10 cellular contexts compared by ENCODE assay signal in the genomic region with DNA sequence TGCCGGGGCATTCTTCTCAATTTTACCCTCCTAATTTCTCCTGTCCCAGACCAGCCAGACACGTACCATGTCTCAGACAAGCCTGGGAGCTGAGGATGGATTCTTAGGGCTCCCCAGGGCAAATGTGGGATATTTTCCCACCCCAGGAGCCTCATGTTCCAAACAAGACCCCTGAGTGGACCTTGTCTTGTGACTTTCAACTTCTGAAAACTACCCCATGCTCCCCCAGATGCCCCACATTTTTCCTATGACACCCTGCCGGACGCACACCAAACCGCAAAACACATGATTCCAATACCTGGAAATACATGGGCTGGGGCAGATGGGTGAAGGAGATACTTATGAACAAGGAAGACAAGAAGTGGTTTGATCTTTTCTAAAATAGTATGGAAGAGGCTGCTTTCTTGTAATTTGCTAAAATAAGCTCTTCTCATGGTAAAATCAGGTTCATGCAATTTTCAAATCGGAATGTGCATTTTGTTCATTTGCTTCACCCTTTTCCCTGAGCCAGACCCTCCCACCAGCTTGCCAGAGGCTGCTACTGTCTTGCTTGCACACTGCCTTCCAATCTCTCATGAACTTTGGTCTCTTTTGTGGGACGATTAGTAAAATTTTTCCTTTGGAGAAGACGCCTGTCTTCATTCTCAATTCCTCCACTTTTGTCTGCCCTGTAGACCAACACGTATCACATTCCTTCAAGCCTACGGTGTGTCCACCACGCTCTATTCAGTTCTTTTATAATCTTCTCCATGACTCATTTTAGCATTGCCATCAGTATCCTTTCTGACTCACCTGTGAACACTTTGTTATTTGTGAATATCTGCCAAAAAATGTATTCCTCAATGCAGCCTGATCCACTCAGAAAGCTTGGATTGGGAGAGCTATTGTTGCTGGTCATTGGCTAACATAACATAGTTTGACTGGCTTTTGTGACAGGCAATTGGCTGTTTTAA. TPM values are rescaled to one million over a fixed set of nuclear protein-coding genes. Genes with fewer than 3 reads are reported as not detected.
A peak's percentile ranks its signal among the peaks of the same experiment; 100 is the strongest.
DNase-seq lines count a peak whose midpoint lies in the region; ATAC-seq, FAIRE-seq and TF ChIP-seq lines count a peak whose summit lies in the region.
"Had no signal": no experiment of that assay in that cellular context is flagged by ENCODE, and none has a peak within 500 bp of the region (broad histone marks: within the 10 kb centered on the region; RNA-seq: fewer than 3 reads in every experiment).

No MANE protein-coding gene starts in this region.

- no peaks in the 10 kb centered on the region for H4K20me1 ChIP-seq in endothelial cell of umbilical vein (replicated peaks; ENCODE audit: control insufficient read depth, extremely low read depth, insufficient read depth, low read length)

- H3K9me1 ChIP-seq in endothelial cell of umbilical vein (replicated peaks; ENCODE audit: control insufficient read depth, extremely low read depth, insufficient read depth, low read length): no peaks in the 10 kb centered on the region

- TF ChIP-seq POLR2A in endothelial cell of umbilical vein (IDR thresholded peaks at IDR 0.05; ENCODE audit: low read depth, low read length): no peak

- H3K4me1 ChIP-seq in endothelial cell of umbilical vein (ENCODE audit: control insufficient read depth, extremely low read depth, insufficient read depth, low read length): peaks cover 27% of the 10 kb centered on the region
- peaks cover 2% of the 10 kb centered on the region for H3K4me1 ChIP-seq in rectal smooth muscle tissue (ENCODE audit: control insufficient read depth, insufficient read depth, low read length)

- H3K36me3 ChIP-seq in endothelial cell of umbilical vein (ENCODE audit: control insufficient read depth in 2 of 2, extremely low read depth in 1 of 2, insufficient read depth in 2 of 2, low read length in 2 of 2): peaks cover 0 to 14% of the 10 kb centered on the region in 2 experiments
- H3K36me3 ChIP-seq in rectal smooth muscle tissue (ENCODE audit: control insufficient read depth, insufficient read depth, low read length): no peaks in the 10 kb centered on the region

- H3K4me3 ChIP-seq in endothelial cell of umbilical vein (replicated peaks in 1 of 3; ENCODE audit: insufficient read depth in 1 of 3, low read depth in 1 of 3, low read length in 3 of 3) (peak overlapping the region in 2 of 3 experiments; percentile 4 to 46), rectal smooth muscle tissue (ENCODE audit: low read length) (peak overlapping the region; percentile 48)
- H3K4me3 ChIP-seq: SK-N-MC had no signal

- dilution Hi-C loops in endothelial cell of umbilical vein (cut with MboI; ENCODE audit: extremely low pct_ligation_motif_present, low sequenced_read_pairs): no loop called here

- no peak for TF ChIP-seq CTCF in endothelial cell of umbilical vein (IDR thresholded peaks at IDR 0.05; ENCODE audit: extremely low read depth in 1 of 2, insufficient read depth in 1 of 2, low read depth in 1 of 2, low read length in 2 of 2)

- CTCF ChIA-PET in endothelial cell of umbilical vein (lab: Charles Lee): interaction anchor here (0.5 to 2.2 kb wide), 12 partner anchors 9 to 290 kb away, joined by 3 to 16 read pairs (median 4); partner anchors contain the start of genes GIMAP1 and GIMAP2

- H2AFZ ChIP-seq in endothelial cell of umbilical vein (ENCODE audit: low read depth, low read length): peak overlapping the region; percentile 83

- BruUV-seq in endothelial cell of umbilical vein (replicated peaks; lab: Mats Ljungman, UMichigan): no TSS peak

- POLR2A ChIA-PET in endothelial cell of umbilical vein (lab: Charles Lee): interaction anchor here (1.0 kb wide), 1 partner anchor 172 kb away, joined by 3 read pairs; the partner anchor contains the start of gene GIMAP4

- no peaks in the 10 kb centered on the region for H3K9me3 ChIP-seq in endothelial cell of umbilical vein (replicated peaks; ENCODE audit: control insufficient read depth, insufficient read depth, low read length)

- H3K79me2 ChIP-seq in endothelial cell of umbilical vein (ENCODE audit: control insufficient read depth, insufficient read depth, low read length): no peaks in the 10 kb centered on the region

- FAIRE-seq in endothelial cell of umbilical vein (lab: Jason Lieb, UNC): peak; percentile 93

- H3K9ac ChIP-seq in endothelial cell of umbilical vein (replicated peaks; ENCODE audit: extremely low read depth, insufficient read depth, low read length) (no peak overlapping the region), rectal smooth muscle tissue (ENCODE audit: low read length) (peak overlapping the region; percentile 50)

- peak overlapping the region; percentile 27 for H3K4me2 ChIP-seq in endothelial cell of umbilical vein (ENCODE audit: insufficient read depth, low read length)

- intact Hi-C loops in endothelial cell of umbilical vein (cut with micrococcal nuclease): loop anchor here (1.0 to 5.0 kb wide), 5 partner anchors 17 to 290 kb away; partner anchors contain the start of gene GIMAP6

- no peak for ATAC-seq in GM21390 (IDR thresholded peaks at IDR 0.05; ENCODE audit: unreplicated experiment)

- H3K27me3 ChIP-seq in endothelial cell of umbilical vein (ENCODE audit: control insufficient read depth in 2 of 2, insufficient read depth in 2 of 2, low read length in 2 of 2): no peaks in the 10 kb centered on the region
- no peaks in the 10 kb centered on the region for H3K27me3 ChIP-seq in rectal smooth muscle tissue (ENCODE audit: control insufficient read depth, insufficient read depth, low read length)

- DNase-seq in ELR (ENCODE audit: low read depth): peak; percentile 37
- DNase-seq in SW480 (ENCODE audit: low spot score): peak; percentile 62
- peak; percentile 80 for DNase-seq in endothelial cell of umbilical vein (ENCODE audit: low read depth, low spot score)
- DNase-seq in GF-D8 (lab: John Stamatoyannopoulos, UW): no peak
- no peak for DNase-seq in germinal center (ENCODE audit: low spot score)
- DNase-seq in NCI-H748 treated with DMSO at 0.1 percent for 48 hours (lab: John Stamatoyannopoulos, UW): no peak

- H3K27ac ChIP-seq in endothelial cell of umbilical vein (ENCODE audit: insufficient read depth, low read depth, low read length) (no peak overlapping the region), rectal smooth muscle tissue (ENCODE audit: low read depth, low read length) (peak overlapping the region; percentile 50)
- H3K27ac ChIP-seq: SK-N-MC had no signal

TF ChIP-seq in endothelial cell of umbilical vein, 7 proteins besides CTCF, POLR2A, EP300 and RAD21:
- TF ChIP-seq MAX (IDR thresholded peaks at IDR 0.05; ENCODE audit: insufficient read depth, insufficient read length) (no peak), FOS (IDR thresholded peaks at IDR 0.05; ENCODE audit: borderline replicate concordance, insufficient read depth, low read length) (peak; percentile 64), GATA2 (IDR thresholded peaks at IDR 0.05; ENCODE audit: insufficient read depth, insufficient read length, low read depth, low read length) (no peak), MYC (IDR thresholded peaks at IDR 0.05; ENCODE audit: low read depth, low read length) (no peak), JUN (IDR thresholded peaks at IDR 0.05; ENCODE audit: borderline replicate concordance, insufficient read depth, insufficient read length, low read depth) (peak; percentile 83), EZH2 (IDR thresholded peaks at IDR 0.05; ENCODE audit: borderline replicate concordance, low read depth, low read length, severe bottlenecking) (no peak), POLR2AphosphoS5 (IDR thresholded peaks at IDR 0.05; ENCODE audit: insufficient read depth, low read depth, low read length) (no peak)

RNA-seq across cellular contexts. Expression of gene GIMAP5, which starts 1.1 kb away (rescaled TPM):
- total RNA-seq in endothelial cell of umbilical vein: 0.44 and 0.85 TPM in 2 replicates
- 14.9 and 18.9 TPM in 2 replicates for polyA plus RNA-seq in endothelial cell of umbilical vein
- polyA plus RNA-seq in endothelial cell of umbilical vein (2011; cell fraction: cytosol; rRNA removed): 11.6 and 12.5 TPM in 2 replicates
- 11.5 and 16.9 TPM in 2 replicates for polyA plus RNA-seq in endothelial cell of umbilical vein (2011; cell fraction: nucleus; rRNA removed)
- 1.8 TPM in 2 replicates for polyA plus RNA-seq in endothelial cell of umbilical vein (2012)
- 17.7 and 23.6 TPM in 2 replicates for polyA minus RNA-seq in endothelial cell of umbilical vein
- polyA minus RNA-seq in endothelial cell of umbilical vein (2011; cell fraction: cytosol; rRNA and poly(A)+ RNA removed): not detected
- 13.4 and 14.2 TPM in 2 replicates for polyA minus RNA-seq in endothelial cell of umbilical vein (2011; cell fraction: nucleus; rRNA and poly(A)+ RNA removed)

RNA-seq across cellular contexts. Expression of gene GIMAP1, which starts 22.0 kb away (rescaled TPM):
- total RNA-seq in endothelial cell of umbilical vein: 11.8 and 11.9 TPM in 2 replicates
- polyA plus RNA-seq in endothelial cell of umbilical vein: 8.1 and 10.0 TPM in 2 replicates
- 8.7 and 11.0 TPM in 2 replicates for polyA plus RNA-seq in endothelial cell of umbilical vein (2011; cell fraction: cytosol; rRNA removed)
- 7.9 and 8.0 TPM in 2 replicates for polyA plus RNA-seq in endothelial cell of umbilical vein (2011; cell fraction: nucleus; rRNA removed)
- polyA plus RNA-seq in endothelial cell of umbilical vein (2012): 7.8 and 12.2 TPM in 2 replicates
- polyA minus RNA-seq in endothelial cell of umbilical vein: 3.8 and 5.8 TPM in 2 replicates
- polyA minus RNA-seq in endothelial cell of umbilical vein (2011; cell fraction: cytosol; rRNA and poly(A)+ RNA removed): not detected
- polyA minus RNA-seq in endothelial cell of umbilical vein (2011; cell fraction: nucleus; rRNA and poly(A)+ RNA removed): 5.0 and 6.5 TPM in 2 replicates
- total RNA-seq: H4 had no signal

RNA-seq across cellular contexts. Expression of gene GIMAP2, which starts 52.9 kb away (rescaled TPM):
- total RNA-seq in endothelial cell of umbilical vein: 26.2 and 27.9 TPM in 2 replicates
- 18.0 and 21.3 TPM in 2 replicates for polyA plus RNA-seq in endothelial cell of umbilical vein
- 22.2 and 22.5 TPM in 2 replicates for polyA plus RNA-seq in endothelial cell of umbilical vein (2011; cell fraction: cytosol; rRNA removed)
- 16.9 and 18.1 TPM in 2 replicates for polyA plus RNA-seq in endothelial cell of umbilical vein (2011; cell fraction: nucleus; rRNA removed)
- polyA plus RNA-seq in endothelial cell of umbilical vein (2012): 25.1 and 25.8 TPM in 2 replicates
- polyA minus RNA-seq in endothelial cell of umbilical vein: 24.5 and 30.0 TPM in 2 replicates
- polyA minus RNA-seq in endothelial cell of umbilical vein (2011; cell fraction: cytosol; rRNA and poly(A)+ RNA removed): not detected
- polyA minus RNA-seq in endothelial cell of umbilical vein (2011; cell fraction: nucleus; rRNA and poly(A)+ RNA removed): 7.5 and 14.9 TPM in 2 replicates

Comparison
In these comparisons a context has a peak if more than half of its experiments do, and no peak if none do; other contexts are left out.
1. DNase-seq: peak in ELR (single experiment), SW480 (single experiment) and endothelial cell of umbilical vein (single experiment); none in GF-D8 (single experiment), germinal center (single experiment) and NCI-H748 treated with DMSO at 0.1 percent for 48 hours (single experiment).